Comparison of ENCODE assay signal across 8 cellular contexts in the genomic region with DNA sequence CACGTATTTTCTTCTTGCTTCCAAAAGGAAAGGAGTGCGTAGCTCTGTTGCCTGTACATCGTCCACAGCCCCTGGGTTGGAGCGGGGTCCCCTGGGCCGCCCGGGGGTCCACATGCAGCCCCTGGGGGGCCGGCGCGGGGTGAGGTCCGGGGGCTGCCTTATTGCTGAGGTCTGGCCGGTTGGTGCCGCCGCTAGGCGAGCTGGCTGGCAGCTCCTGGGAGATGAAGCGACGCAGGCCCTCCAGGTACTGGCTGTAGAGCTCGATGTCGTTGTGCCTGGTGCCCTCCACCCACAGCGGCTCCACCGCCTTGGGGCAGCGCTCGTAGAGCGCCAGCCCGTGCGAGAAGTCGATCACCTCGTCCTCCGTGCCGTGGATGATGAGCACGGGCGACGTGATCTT. TPM values are rescaled to one million over a fixed set of nuclear protein-coding genes. Genes with fewer than 3 reads are reported as not detected.
DNase-seq lines count a peak whose midpoint lies in the region; ATAC-seq, FAIRE-seq and TF ChIP-seq lines count a peak whose summit lies in the region.
"Not testable (repeated sequence)": the region's sequence is repeated elsewhere in the genome, so short reads cannot be mapped to it uniquely, and the experiment has no call there.
"Had no signal": no experiment of that assay in that cellular context is flagged by ENCODE, and none has a peak within 500 bp of the region (broad histone marks: within the 10 kb centered on the region; RNA-seq: fewer than 3 reads in every experiment).

No MANE protein-coding gene starts in this region.

- H3K4ac ChIP-seq in trophoblast cell (ENCODE audit: low read depth, low read length), result peak overlapping the region; percentile 72

- not testable (repeated sequence) for H2AK5ac ChIP-seq in trophoblast cell (ENCODE audit: low read length)

- H3K27ac ChIP-seq in BLaER1; K562 (ENCODE audit: extremely low read depth, low read depth, low read length); HepG2 (ENCODE audit: extremely low read length, insufficient read depth, low read length); neural progenitor cell; trophoblast cell (ENCODE audit: low read depth, low read length): not testable (repeated sequence)
- H3K27ac ChIP-seq in Panc1 (ENCODE audit: low read length), result peak overlapping the region; percentile 97

- H2BK12ac ChIP-seq in trophoblast cell (ENCODE audit: low read length), result not testable (repeated sequence)

- H3K9me1 ChIP-seq in K562 (ENCODE audit: control insufficient read depth, insufficient read depth, low read length), result not testable (repeated sequence)

- peaks cover 17% of the 10 kb centered on the region for H3K9me3 Mint-ChIP-seq in neural progenitor cell

- H3K18ac ChIP-seq in trophoblast cell (ENCODE audit: low read length), result not testable (repeated sequence)

- intact Hi-C loops in Panc1 (cut with micrococcal nuclease; ENCODE audit: unreplicated experiment); K562 (cut with micrococcal nuclease); HepG2 (cut with micrococcal nuclease; ENCODE audit: unreplicated experiment): not testable (repeated sequence)

- ATAC-seq in Panc1, K562, HepG2: not testable (repeated sequence)

- H3K23ac ChIP-seq in trophoblast cell (ENCODE audit: low read length), result not testable (repeated sequence)

- H3K4me1 ChIP-seq in BLaER1 (peaks cover 22% of the 10 kb centered on the region), Loucy (ENCODE audit: insufficient read depth, low read length, poor library complexity, severe bottlenecking) (peaks cover 32% of the 10 kb centered on the region), Panc1 (ENCODE audit: control insufficient read depth, insufficient read depth, low read length) (peaks cover 26% of the 10 kb centered on the region), K562 (replicated peaks in 1 of 2; ENCODE audit: control insufficient read depth in 2 of 2, insufficient read depth in 2 of 2, low read length in 2 of 2) (peaks cover 9 to 14% of the 10 kb centered on the region in 2 experiments; a peak in 3 of 5 replicates), HepG2 (ENCODE audit: insufficient read depth, low read length) (peaks cover 34% of the 10 kb centered on the region), neural progenitor cell (peaks cover 12% of the 10 kb centered on the region)
- H3K4me1 ChIP-seq in trophoblast cell (ENCODE audit: control insufficient read depth in 1 of 2, insufficient read depth in 2 of 2, low read length in 2 of 2), result not testable (repeated sequence)

- H2AFZ ChIP-seq in Loucy (ENCODE audit: low read length); K562 (ENCODE audit: low read depth, low read length); HepG2 (ENCODE audit: low read length); neural progenitor cell (replicated peaks); trophoblast cell (ENCODE audit: insufficient read depth, low read length, poor library complexity): not testable (repeated sequence)

- not testable (repeated sequence) for H3K9ac ChIP-seq in BLaER1; K562 (ENCODE audit: insufficient read depth in 1 of 2, low read depth in 2 of 2, low read length in 2 of 2); HepG2 (ENCODE audit: insufficient read depth, low read depth, low read length); neural progenitor cell; trophoblast cell (ENCODE audit: low read length)
- H3K9ac ChIP-seq in Loucy (ENCODE audit: low read depth, low read length, poor library complexity, severe bottlenecking), result peak overlapping the region; percentile 99

- not testable (repeated sequence) for BruUV-seq in Panc1 (replicated peaks; lab: Mats Ljungman, UMichigan); K562 (replicated peaks; lab: Mats Ljungman, UMichigan); HepG2 (replicated peaks; lab: Mats Ljungman, UMichigan)

- not testable (repeated sequence) for H3K79me1 ChIP-seq in trophoblast cell (ENCODE audit: low read length)

- CTCF ChIA-PET in Panc1 (lab: Charles Lee); K562 (lab: Yijun Ruan, JAX; ENCODE audit: low intra/inter-chr PET ratio); HepG2 (lab: Yijun Ruan, JAX; ENCODE audit: low intra/inter-chr PET ratio, low total read pairs): not testable (repeated sequence)

- H3K27me3 ChIP-seq in BLaER1; Loucy (ENCODE audit: insufficient read depth, low read length, poor library complexity, severe bottlenecking); Panc1 (ENCODE audit: control insufficient read depth, insufficient read depth, low read length); K562 (ENCODE audit: control insufficient read depth in 2 of 2, insufficient read depth in 2 of 2, low read length in 2 of 2); HepG2 (ENCODE audit: control insufficient read depth in 1 of 2, insufficient read depth in 2 of 2, low read length in 2 of 2); neural progenitor cell; trophoblast cell (ENCODE audit: insufficient read depth, low read length): not testable (repeated sequence)

- 98% methylated on average over 13 of the region's 32 CpGs for WGBS in K562 (ENCODE audit: insufficient coverage, low coverage, missing lambda C conversion rate)
- 97% methylated on average over 27 of the region's 32 CpGs for WGBS in HepG2 (ENCODE audit: low lambda C conversion rate)
- whole genome bisulfite sequencing in trophoblast cell (ENCODE audit: extremely low coverage, insufficient coverage, insufficient read length), result no CpG with 5 or more reads among the region's 32 CpGs

- peaks cover 80% of the 10 kb centered on the region for H3K79me2 ChIP-seq in Loucy (ENCODE audit: insufficient read depth, low read length)
- peaks cover 67% of the 10 kb centered on the region for H3K79me2 ChIP-seq in K562 (ENCODE audit: control insufficient read depth, insufficient read depth, low read length)
- peaks cover 41% of the 10 kb centered on the region for H3K79me2 ChIP-seq in HepG2 (ENCODE audit: insufficient read depth, low read length)
- H3K79me2 ChIP-seq in neural progenitor cell (ENCODE audit: low read depth), result peaks cover 74% of the 10 kb centered on the region
- H3K79me2 ChIP-seq in trophoblast cell (ENCODE audit: control insufficient read depth, insufficient read depth, low read length, poor library complexity), result peaks cover 18% of the 10 kb centered on the region

- TF ChIP-seq EP300 in K562 (IDR thresholded peaks at IDR 0.05; ENCODE audit: low read length); HepG2 (IDR thresholded peaks at IDR 0.05; ENCODE audit: low read depth in 2 of 2, low read length in 2 of 2); HepG2 (CRISPR knock-in tag; IDR thresholded peaks at IDR 0.05; ENCODE audit: borderline replicate concordance): not testable (repeated sequence)

- TF ChIP-seq CTCF in Loucy (conservative IDR thresholded peaks at IDR 0.05; ENCODE audit: low read length); Panc1 (IDR thresholded peaks at IDR 0.05); K562 (IDR thresholded peaks at IDR 0.05 in 2 of 3, conservative IDR thresholded peaks at IDR 0.05 in 1 of 3; ENCODE audit: insufficient read depth in 2 of 3, low read depth in 1 of 3, low read length in 3 of 3); HepG2 (CRISPR knock-in tag; IDR thresholded peaks at IDR 0.05); neural progenitor cell (IDR thresholded peaks at IDR 0.05): not testable (repeated sequence)

- not testable (repeated sequence) for H3K4me3 Mint-ChIP-seq in neural progenitor cell

- not testable (repeated sequence) for H3K14ac ChIP-seq in trophoblast cell (ENCODE audit: low read length)

- H3K4me2 ChIP-seq in BLaER1 (peak overlapping the region; percentile 91; the same call in 1 of the 2 replicates), Loucy (ENCODE audit: low read depth, low read length, poor library complexity, severe bottlenecking) (peak overlapping the region; percentile 96), neural progenitor cell (peak overlapping the region; percentile 98)
- not testable (repeated sequence) for H3K4me2 ChIP-seq in K562 (ENCODE audit: insufficient read depth, low read length); HepG2 (ENCODE audit: low read depth, low read length); trophoblast cell (ENCODE audit: low read length)

- H4K20me1 ChIP-seq in BLaER1; K562 (replicated peaks; ENCODE audit: control insufficient read depth, insufficient read depth, low read length); HepG2 (ENCODE audit: insufficient read depth, low read length): not testable (repeated sequence)
- H4K20me1 ChIP-seq in Loucy (ENCODE audit: insufficient read depth, low read length, poor library complexity, severe bottlenecking) (peaks cover 20% of the 10 kb centered on the region), neural progenitor cell (ENCODE audit: low read depth) (peaks cover 38% of the 10 kb centered on the region)

- H3K9me2 ChIP-seq in Loucy (replicated peaks; ENCODE audit: low read depth, low read length), result not testable (repeated sequence)

- H3K27ac Mint-ChIP-seq in neural progenitor cell, result not testable (repeated sequence)

- in situ Hi-C loops in Panc1 (cut with HindIII; ENCODE audit: low pct_unique_long_range_greater_than_20kb, low sequenced_read_pairs); K562 (cut with MboI): not testable (repeated sequence)
- in situ Hi-C loops in HepG2 (cut with HindIII; ENCODE audit: extremely low pct_ligation_motif_present, low pct_unique_long_range_greater_than_20kb), result loop anchor here (10.0 kb wide), 1 partner anchor 61 kb away; no protein-coding TSS in a partner anchor

- peaks cover 20% of the 10 kb centered on the region for H3K36me3 Mint-ChIP-seq in neural progenitor cell

- H4K12ac ChIP-seq in trophoblast cell (ENCODE audit: low read depth, low read length), result not testable (repeated sequence)

- H2BK120ac ChIP-seq in trophoblast cell (ENCODE audit: insufficient read depth, low read length, poor library complexity), result not testable (repeated sequence)

- TF ChIP-seq RAD21 in K562 (CRISPR knock-in tag; conservative IDR thresholded peaks at IDR 0.05 in 1 of 2, IDR thresholded peaks at IDR 0.05 in 1 of 2); HepG2 (CRISPR knock-in tag; IDR thresholded peaks at IDR 0.05): not testable (repeated sequence)

- not testable (repeated sequence) for H4K91ac ChIP-seq in trophoblast cell (ENCODE audit: low read depth, low read length)

- POLR2A ChIA-PET in Panc1 (lab: Charles Lee), result interaction anchor here (0.7 kb wide), 1 partner anchor 91 kb away, joined by 3 read pairs; no protein-coding TSS in a partner anchor
- POLR2A ChIA-PET in K562 (lab: Yijun Ruan, JAX), result interaction anchor here (1.7 kb wide), 1 partner anchor 8 kb away, joined by 5 read pairs; no protein-coding TSS in a partner anchor
- POLR2A ChIA-PET in HepG2 (lab: Yijun Ruan, JAX), result not testable (repeated sequence)

- peaks cover 17% of the 10 kb centered on the region for H3K4me1 Mint-ChIP-seq in neural progenitor cell

- H3K36me3 ChIP-seq in BLaER1, result peaks cover 50% of the 10 kb centered on the region
- not testable (repeated sequence) for H3K36me3 ChIP-seq in Loucy (ENCODE audit: insufficient read depth, low read length); Panc1 (ENCODE audit: control insufficient read depth, insufficient read depth, low read length); HepG2 (replicated peaks in 1 of 2; ENCODE audit: control insufficient read depth in 1 of 2, insufficient read depth in 2 of 2, low read length in 2 of 2); trophoblast cell (ENCODE audit: control insufficient read depth in 1 of 2, insufficient read depth in 2 of 2, low read length in 2 of 2)
- peaks cover 28% of the 10 kb centered on the region for H3K36me3 ChIP-seq in K562 (ENCODE audit: control insufficient read depth, insufficient read depth, low read length)
- peaks cover 11% of the 10 kb centered on the region for H3K36me3 ChIP-seq in neural progenitor cell

- not testable (repeated sequence) for H4K8ac ChIP-seq in trophoblast cell (ENCODE audit: low read depth, low read length)

- H2BK5ac ChIP-seq in trophoblast cell (ENCODE audit: low read depth, low read length, poor library complexity), result not testable (repeated sequence)

- peaks cover 47% of the 10 kb centered on the region for H3K9me3 ChIP-seq in BLaER1
- H3K9me3 ChIP-seq in Loucy (ENCODE audit: insufficient read depth, low read depth, low read length); Panc1 (ENCODE audit: control insufficient read depth, insufficient read depth, low read depth, low read length); K562 (replicated peaks; ENCODE audit: control insufficient read depth, insufficient read depth, low read depth, low read length); HepG2 (ENCODE audit: low read length); neural progenitor cell (ENCODE audit: low read depth); trophoblast cell (ENCODE audit: insufficient read depth, low read depth, low read length): not testable (repeated sequence)

- peak overlapping the region; percentile 94; the same call in 1 of the 2 replicates for H3K4me3 ChIP-seq in BLaER1
- peak overlapping the region; percentile 93 for H3K4me3 ChIP-seq in Loucy (ENCODE audit: low read length, poor library complexity, severe bottlenecking)
- not testable (repeated sequence) for H3K4me3 ChIP-seq in Panc1 (ENCODE audit: low read depth in 2 of 2, low read length in 2 of 2); K562; HepG2 (replicated peaks in 1 of 3; ENCODE audit: insufficient read depth in 1 of 3, low read depth in 2 of 3, low read length in 3 of 3); trophoblast cell (ENCODE audit: low read depth, low read length)
- peak overlapping the region; percentile 86 for H3K4me3 ChIP-seq in neural progenitor cell

- H3K27me3 Mint-ChIP-seq in neural progenitor cell (ENCODE audit: insufficient read depth, low read depth), result not testable (repeated sequence)

- not testable (repeated sequence) for H3F3A ChIP-seq in Loucy (ENCODE audit: low read depth); neural progenitor cell (ENCODE audit: low read depth)

- not testable (repeated sequence) for TF ChIP-seq POLR2A in K562 (conservative IDR thresholded peaks at IDR 0.05); HepG2 (IDR thresholded peaks at IDR 0.05; ENCODE audit: insufficient read depth in 1 of 2, low read depth in 2 of 2, low read length in 2 of 2)

- FAIRE-seq in K562 (lab: Jason Lieb, UNC); HepG2 (lab: Jason Lieb, UNC): not testable (repeated sequence)

- DNase-seq in Panc1 (ENCODE audit: low read depth, low spot score); K562 (ENCODE audit: extremely low read depth in 1 of 4, low spot score in 3 of 4); HepG2 (ENCODE audit: low spot score); neural progenitor cell (ENCODE audit: low spot score); trophoblast cell: not testable (repeated sequence)

RNA-seq across cellular contexts. Expression of a gene that starts 2.5 kb away (rescaled TPM):
- total RNA-seq in Panc1 (2021; ENCODE audit: unreplicated experiment) (156 TPM), K562 (2014; rRNA removed) (76.9 and 91.6 TPM in 2 replicates), K562 (2014; rRNA removed; fragmentation: Illumina TruSeq; extraction: Trizol) (180 and 214 TPM in 2 replicates), K562 (2015; rRNA removed; fragmentation: Illumina TruSeq; extraction: Trizol) (142 and 153 TPM in 2 replicates), K562 (2021) (98.2 and 102 TPM in 2 replicates), HepG2 (2016; rRNA removed; fragmentation: Illumina TruSeq; extraction: Trizol) (84.9 and 128 TPM in 2 replicates), neural progenitor cell (ENCODE audit: low replicate concordance) (213 and 254 TPM in 2 replicates)
- 31.3 TPM for polyA plus RNA-seq in Panc1 (2012; ENCODE audit: insufficient read length)
- total RNA-seq in K562 (2011; cell fraction: chromatin; rRNA removed; ENCODE audit: low replicate concordance), result 21.7 and 130 TPM in 2 replicates
- total RNA-seq in K562 (2011; cell fraction: nucleolus; rRNA removed), result 11.8 and 20.9 TPM in 2 replicates
- total RNA-seq in K562 (2011; cell fraction: nucleoplasm; rRNA removed), result 40.8 and 50.3 TPM in 2 replicates
- polyA plus RNA-seq in K562 (2011; rRNA removed) (46.4 and 64.5 TPM in 2 replicates), K562 (2014; fragmentation: Illumina TruSeq; extraction: Trizol) (118 TPM in 2 replicates), K562 (2014; fragmentation: Nextera tagmentation; extraction: Ambion mirVana) (10 to 100 TPM; 50.6 to 92.6 TPM), K562 (2014; rRNA removed) (54.1 and 98.3 TPM in 2 replicates), HepG2 (2011; rRNA removed) (8.8 and 14.7 TPM in 2 replicates)
- polyA plus RNA-seq in K562 (2011; cell fraction: cytosol; rRNA removed), result 8.8 and 16.0 TPM in 2 replicates
- 52.2 and 53.8 TPM in 2 replicates for polyA plus RNA-seq in K562 (2011; cell fraction: nucleus; rRNA removed)
- 48.5 and 70.8 TPM in 2 replicates for polyA plus RNA-seq in K562 (2012)
- polyA minus RNA-seq in K562 (2011; rRNA and poly(A)+ RNA removed), result 99.3 and 119 TPM in 2 replicates
- polyA minus RNA-seq in K562 (2011; cell fraction: cytosol; rRNA and poly(A)+ RNA removed), result 46.6 and 50.8 TPM in 2 replicates
- 35.7 and 70.4 TPM in 2 replicates for polyA minus RNA-seq in K562 (2011; cell fraction: nucleus; rRNA and poly(A)+ RNA removed)
- total RNA-seq in HepG2 (2016; cell fraction: cytosol; rRNA removed; fragmentation: Illumina TruSeq; extraction: Trizol; ENCODE audit: low read depth), result 4.7 and 7.1 TPM in 2 replicates
- 81.2 and 116 TPM in 2 replicates for total RNA-seq in HepG2 (2016; cell fraction: insoluble cytoplasmic fraction; rRNA removed; fragmentation: Illumina TruSeq; extraction: Trizol)
- 15.6 and 16.3 TPM in 2 replicates for total RNA-seq in HepG2 (2016; cell fraction: membrane; rRNA removed; fragmentation: Illumina TruSeq; extraction: Trizol)
- 88.9 and 92.7 TPM in 2 replicates for total RNA-seq in HepG2 (2016; cell fraction: nucleus; rRNA removed; fragmentation: Illumina TruSeq; extraction: Trizol)
- 5.8 TPM in 2 replicates for polyA plus RNA-seq in HepG2 (2011; cell fraction: cytosol; rRNA removed)
- polyA plus RNA-seq in HepG2 (2011; cell fraction: nucleus; rRNA removed), result 12.3 and 16.2 TPM in 2 replicates
- 11.0 and 37.7 TPM in 2 replicates for polyA plus RNA-seq in HepG2 (2012)
- 1.6 and 2.5 TPM in 2 replicates for polyA plus RNA-seq in HepG2 (2016; cell fraction: cytosol; fragmentation: Illumina TruSeq; extraction: Trizol; ENCODE audit: low read depth)
- 117 and 121 TPM in 2 replicates for polyA plus RNA-seq in HepG2 (2016; cell fraction: insoluble cytoplasmic fraction; fragmentation: Illumina TruSeq; extraction: Trizol; ENCODE audit: low read depth)
- 3.2 and 3.8 TPM in 2 replicates for polyA plus RNA-seq in HepG2 (2016; cell fraction: membrane; fragmentation: Illumina TruSeq; extraction: Trizol; ENCODE audit: low read depth)
- 120 and 130 TPM in 2 replicates for polyA plus RNA-seq in HepG2 (2016; cell fraction: nucleus; fragmentation: Illumina TruSeq; extraction: Trizol; ENCODE audit: insufficient read depth, low read depth)
- 3.5 and 20.6 TPM in 2 replicates for polyA minus RNA-seq in HepG2 (2011; rRNA and poly(A)+ RNA removed; ENCODE audit: low replicate concordance)
- polyA minus RNA-seq in HepG2 (2011; cell fraction: cytosol; rRNA and poly(A)+ RNA removed), result 13.0 and 18.9 TPM in 2 replicates
- polyA minus RNA-seq in HepG2 (2011; cell fraction: nucleus; rRNA and poly(A)+ RNA removed), result 30.3 and 42.6 TPM in 2 replicates
- 38.9 and 49.2 TPM in 2 replicates for polyA plus RNA-seq in trophoblast cell (2013)

RNA-seq across cellular contexts. Expression of a gene that starts 54.1 kb away (rescaled TPM):
- 209 TPM for total RNA-seq in Panc1 (2021; ENCODE audit: unreplicated experiment)
- 50.0 TPM for polyA plus RNA-seq in Panc1 (2012; ENCODE audit: insufficient read length)
- total RNA-seq in K562 (2011; cell fraction: chromatin; rRNA removed; ENCODE audit: low replicate concordance), result not detected in 2 replicates
- not detected in 2 replicates for total RNA-seq in K562 (2011; cell fraction: nucleolus; rRNA removed)
- total RNA-seq in K562 (2011; cell fraction: nucleoplasm; rRNA removed), result 0.08 TPM in 1 of 2 replicates, not detected in the other
- total RNA-seq in K562 (2014; rRNA removed), result not detected in 2 replicates
- total RNA-seq in K562 (2014; rRNA removed; fragmentation: Illumina TruSeq; extraction: Trizol), result not detected in 2 replicates
- not detected in 2 replicates for total RNA-seq in K562 (2015; rRNA removed; fragmentation: Illumina TruSeq; extraction: Trizol)
- 0.29 TPM in 2 replicates for total RNA-seq in K562 (2021)
- 0.03 TPM in 1 of 2 replicates, not detected in the other for polyA plus RNA-seq in K562 (2011; rRNA removed)
- under 0.01 and 0.03 TPM in 2 replicates for polyA plus RNA-seq in K562 (2011; cell fraction: cytosol; rRNA removed)
- polyA plus RNA-seq in K562 (2011; cell fraction: nucleus; rRNA removed), result 0.03 TPM in 1 of 2 replicates, not detected in the other
- 0.04 and 0.11 TPM in 2 replicates for polyA plus RNA-seq in K562 (2012)
- not detected in 2 replicates for polyA plus RNA-seq in K562 (2014; fragmentation: Illumina TruSeq; extraction: Trizol)
- polyA plus RNA-seq in K562 (2014; fragmentation: Nextera tagmentation; extraction: Ambion mirVana), result under 1 TPM in 1 of 2 experiments, not detected in 1; 0.01 TPM
- 0.04 TPM in 1 of 2 replicates, not detected in the other for polyA plus RNA-seq in K562 (2014; rRNA removed)
- polyA minus RNA-seq in K562 (2011; rRNA and poly(A)+ RNA removed), result under 0.01 and 0.03 TPM in 2 replicates
- not detected in 2 replicates for polyA minus RNA-seq in K562 (2011; cell fraction: cytosol; rRNA and poly(A)+ RNA removed)
- not detected in 2 replicates for polyA minus RNA-seq in K562 (2011; cell fraction: nucleus; rRNA and poly(A)+ RNA removed)
- 4.7 and 8.4 TPM in 2 replicates for total RNA-seq in HepG2 (2016; rRNA removed; fragmentation: Illumina TruSeq; extraction: Trizol)
- 0.62 and 1.8 TPM in 2 replicates for total RNA-seq in HepG2 (2016; cell fraction: cytosol; rRNA removed; fragmentation: Illumina TruSeq; extraction: Trizol; ENCODE audit: low read depth)
- total RNA-seq in HepG2 (2016; cell fraction: insoluble cytoplasmic fraction; rRNA removed; fragmentation: Illumina TruSeq; extraction: Trizol), result 4.2 and 7.6 TPM in 2 replicates
- 3.1 TPM in 2 replicates for total RNA-seq in HepG2 (2016; cell fraction: membrane; rRNA removed; fragmentation: Illumina TruSeq; extraction: Trizol)
- total RNA-seq in HepG2 (2016; cell fraction: nucleus; rRNA removed; fragmentation: Illumina TruSeq; extraction: Trizol), result 7.0 and 8.7 TPM in 2 replicates
- 3.8 and 3.9 TPM in 2 replicates for polyA plus RNA-seq in HepG2 (2011; rRNA removed)
- polyA plus RNA-seq in HepG2 (2011; cell fraction: cytosol; rRNA removed), result 2.5 and 3.0 TPM in 2 replicates
- polyA plus RNA-seq in HepG2 (2011; cell fraction: nucleus; rRNA removed), result 4.6 and 5.5 TPM in 2 replicates
- 2.9 and 3.3 TPM in 2 replicates for polyA plus RNA-seq in HepG2 (2012)
- 0.25 and 0.35 TPM in 2 replicates for polyA plus RNA-seq in HepG2 (2016; cell fraction: cytosol; fragmentation: Illumina TruSeq; extraction: Trizol; ENCODE audit: low read depth)
- 3.8 and 4.5 TPM in 2 replicates for polyA plus RNA-seq in HepG2 (2016; cell fraction: insoluble cytoplasmic fraction; fragmentation: Illumina TruSeq; extraction: Trizol; ENCODE audit: low read depth)
- polyA plus RNA-seq in HepG2 (2016; cell fraction: membrane; fragmentation: Illumina TruSeq; extraction: Trizol; ENCODE audit: low read depth), result 0.82 and 1.2 TPM in 2 replicates
- polyA plus RNA-seq in HepG2 (2016; cell fraction: nucleus; fragmentation: Illumina TruSeq; extraction: Trizol; ENCODE audit: insufficient read depth, low read depth), result 2.7 and 4.5 TPM in 2 replicates
- 16.6 and 45.9 TPM in 2 replicates for polyA minus RNA-seq in HepG2 (2011; rRNA and poly(A)+ RNA removed; ENCODE audit: low replicate concordance)
- 4.8 and 5.0 TPM in 2 replicates for polyA minus RNA-seq in HepG2 (2011; cell fraction: cytosol; rRNA and poly(A)+ RNA removed)
- 10.2 and 13.1 TPM in 2 replicates for polyA minus RNA-seq in HepG2 (2011; cell fraction: nucleus; rRNA and poly(A)+ RNA removed)
- total RNA-seq in neural progenitor cell (ENCODE audit: low replicate concordance), result 27.3 and 28.3 TPM in 2 replicates
- 40.3 and 40.4 TPM in 2 replicates for polyA plus RNA-seq in trophoblast cell (2013)
- total RNA-seq: B cell had no signal
